ENCODE assay signal across 8 cellular contexts in the genomic region with DNA sequence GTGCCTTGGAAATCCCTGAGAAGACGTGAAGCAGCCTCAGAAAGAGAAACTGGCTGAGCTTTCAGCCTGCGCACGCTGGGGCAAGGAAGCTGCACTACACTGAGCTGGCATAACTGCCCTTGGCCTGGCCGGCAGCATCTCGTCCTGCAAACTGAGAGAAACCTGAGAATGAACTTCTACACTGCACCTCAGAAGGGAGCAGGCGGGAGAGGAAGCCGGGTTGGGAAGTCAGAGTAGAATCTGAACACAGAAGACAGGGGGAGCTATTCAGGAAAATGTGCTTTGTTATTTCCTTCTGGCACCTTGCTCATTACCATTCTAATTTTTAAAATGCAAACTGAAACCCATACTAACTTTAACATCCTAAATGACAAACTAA.
DNase-seq lines count a peak whose midpoint lies in the region; ATAC-seq, FAIRE-seq and TF ChIP-seq lines count a peak whose summit lies in the region.

No MANE protein-coding gene starts in this region.

- POLR2A ChIA-PET in K562 (lab: Yijun Ruan, JAX): interaction anchor here (0.6 to 1.0 kb wide), 3 partner anchors 11 to 660 kb away, joined by 3 to 4 read pairs (median 3); no protein-coding TSS in a partner anchor

- H3K4me3 Mint-ChIP-seq in stimulated activated naive CD8-positive, alpha-beta T cell treated with anti-CD3 and anti-CD28 coated beads, Interleukin-15, Interleukin-2, amounts not matched to agents 100 ng/mL and 50 ng/mL, for 24 hours: peak overlapping the region; percentile 2
- H3K4me3 Mint-ChIP-seq in stimulated activated naive CD8-positive, alpha-beta T cell treated with anti-CD3 and anti-CD28 coated beads, Interleukin-15, amount 100 ng/mL, for 72 hours: no peak overlapping the region

- H3K4me2 ChIP-seq in K562 (ENCODE audit: insufficient read depth, low read length): no peak overlapping the region

- TF ChIP-seq POLR2A in K562 (conservative IDR thresholded peaks at IDR 0.05): no peak

- no peak overlapping the region for H3K4me3 ChIP-seq in K562

- no peak for FAIRE-seq in K562 (lab: Jason Lieb, UNC)
- no peak for FAIRE-seq in GM19239 (lab: Jason Lieb, UNC)

- peaks cover 5 to 34% of the 10 kb centered on the region in 2 experiments; a peak in 3 of 5 replicates for H3K4me1 ChIP-seq in K562 (replicated peaks in 1 of 2; ENCODE audit: control insufficient read depth in 2 of 2, insufficient read depth in 2 of 2, low read length in 2 of 2)

- no peak overlapping the region for H2AFZ ChIP-seq in K562 (ENCODE audit: low read depth, low read length)

- no peak for DNase-seq in stimulated activated naive CD8-positive, alpha-beta T cell treated with anti-CD3 and anti-CD28 coated beads, Interleukin-15, amount 100 ng/mL, for 72 hours
- DNase-seq in K562 (ENCODE audit: extremely low read depth in 1 of 4, low spot score in 3 of 4) (no peak), left lobe of liver (ENCODE audit: low spot score) (no peak), MV-4-11 (lab: John Stamatoyannopoulos, UW) (no peak), GM19239 (ENCODE audit: insufficient read length, low spot score) (no peak)

- peaks cover 13% of the 10 kb centered on the region; the same call in 1 of the 2 replicates for H4K20me1 ChIP-seq in K562 (replicated peaks; ENCODE audit: control insufficient read depth, insufficient read depth, low read length)

- H3K27ac Mint-ChIP-seq in stimulated activated naive CD8-positive, alpha-beta T cell treated with anti-CD3 and anti-CD28 coated beads, Interleukin-15, Interleukin-2, amounts not matched to agents 100 ng/mL and 50 ng/mL, for 24 hours: peak overlapping the region; percentile 78
- H3K27ac Mint-ChIP-seq in stimulated activated naive CD8-positive, alpha-beta T cell treated with anti-CD3 and anti-CD28 coated beads, Interleukin-15, amount 100 ng/mL, for 72 hours: no peak overlapping the region

- no peak for TF ChIP-seq RAD21 in K562 (CRISPR knock-in tag; conservative IDR thresholded peaks at IDR 0.05 in 1 of 2, IDR thresholded peaks at IDR 0.05 in 1 of 2)

- H3K79me2 ChIP-seq in K562 (ENCODE audit: control insufficient read depth, insufficient read depth, low read length): peaks cover 99% of the 10 kb centered on the region

- no peak overlapping the region for H3K9ac ChIP-seq in K562 (ENCODE audit: insufficient read depth in 1 of 2, low read depth in 2 of 2, low read length in 2 of 2)

- ATAC-seq in stimulated activated naive CD8-positive, alpha-beta T cell treated with anti-CD3 and anti-CD28 coated beads, Interleukin-15, amount 100 ng/mL, for 72 hours: no peak
- ATAC-seq in K562 (peak; percentile 26), left lobe of liver (peak; percentile 47), GM19395 (IDR thresholded peaks at IDR 0.05; ENCODE audit: unreplicated experiment) (no peak), GM21515 (IDR thresholded peaks at IDR 0.05; ENCODE audit: unreplicated experiment) (no peak)

- BruUV-seq in K562 (replicated peaks; lab: Mats Ljungman, UMichigan): no TSS peak

- peak in 2 of 3 experiments; percentile 32 to 37; a peak in 2 of 6 replicates for TF ChIP-seq CTCF in K562 (IDR thresholded peaks at IDR 0.05 in 2 of 3, conservative IDR thresholded peaks at IDR 0.05 in 1 of 3; ENCODE audit: insufficient read depth in 2 of 3, low read depth in 1 of 3, low read length in 3 of 3)

- CTCF ChIA-PET in K562 (lab: Yijun Ruan, JAX; ENCODE audit: low intra/inter-chr PET ratio): no interaction called here

- H3K4me1 Mint-ChIP-seq in stimulated activated naive CD8-positive, alpha-beta T cell treated with anti-CD3 and anti-CD28 coated beads, Interleukin-15, Interleukin-2, amounts not matched to agents 100 ng/mL and 50 ng/mL, for 24 hours (ENCODE audit: low read depth): peaks cover 71% of the 10 kb centered on the region
- H3K4me1 Mint-ChIP-seq in stimulated activated naive CD8-positive, alpha-beta T cell treated with anti-CD3 and anti-CD28 coated beads, Interleukin-15, amount 100 ng/mL, for 72 hours: peaks cover 39% of the 10 kb centered on the region

- in situ Hi-C loops in K562 (cut with MboI): no loop called here

- H3K36me3 ChIP-seq in K562 (ENCODE audit: control insufficient read depth, insufficient read depth, low read length): peaks cover 87% of the 10 kb centered on the region

- H3K27me3 ChIP-seq in K562 (ENCODE audit: control insufficient read depth in 2 of 2, insufficient read depth in 2 of 2, low read length in 2 of 2): no peaks in the 10 kb centered on the region

- H3K9me3 ChIP-seq in K562 (replicated peaks; ENCODE audit: control insufficient read depth, insufficient read depth, low read depth, low read length): no peaks in the 10 kb centered on the region

- H3K9me1 ChIP-seq in K562 (ENCODE audit: control insufficient read depth, insufficient read depth, low read length): no peaks in the 10 kb centered on the region

- peaks cover 24% of the 10 kb centered on the region for H3K36me3 Mint-ChIP-seq in stimulated activated naive CD8-positive, alpha-beta T cell treated with anti-CD3 and anti-CD28 coated beads, Interleukin-15, Interleukin-2, amounts not matched to agents 100 ng/mL and 50 ng/mL, for 24 hours (ENCODE audit: low read depth)

- H3K9me3 Mint-ChIP-seq in stimulated activated naive CD8-positive, alpha-beta T cell treated with anti-CD3 and anti-CD28 coated beads, Interleukin-15, Interleukin-2, amounts not matched to agents 100 ng/mL and 50 ng/mL, for 24 hours: no peaks in the 10 kb centered on the region
- no peaks in the 10 kb centered on the region for H3K9me3 Mint-ChIP-seq in stimulated activated naive CD8-positive, alpha-beta T cell treated with anti-CD3 and anti-CD28 coated beads, Interleukin-15, amount 100 ng/mL, for 72 hours

- H3K27ac ChIP-seq in K562 (ENCODE audit: extremely low read depth, low read depth, low read length): no peak overlapping the region

- intact Hi-C loops in K562 (cut with micrococcal nuclease): no loop called here

- WGBS in K562 (ENCODE audit: insufficient coverage, low coverage, missing lambda C conversion rate): 94% methylated on average over 7 of the region's 7 CpGs

- H3K27me3 Mint-ChIP-seq in stimulated activated naive CD8-positive, alpha-beta T cell treated with anti-CD3 and anti-CD28 coated beads, Interleukin-15, Interleukin-2, amounts not matched to agents 100 ng/mL and 50 ng/mL, for 24 hours: no peaks in the 10 kb centered on the region
- no peaks in the 10 kb centered on the region for H3K27me3 Mint-ChIP-seq in stimulated activated naive CD8-positive, alpha-beta T cell treated with anti-CD3 and anti-CD28 coated beads, Interleukin-15, amount 100 ng/mL, for 72 hours

- TF ChIP-seq EP300 in K562 (IDR thresholded peaks at IDR 0.05; ENCODE audit: low read length): no peak

TF ChIP-seq in K562, 482 proteins besides CTCF, POLR2A, EP300 and RAD21 (continues in another document):
- TF ChIP-seq DMBX1 (CRISPR knock-in tag; IDR thresholded peaks at IDR 0.05; ENCODE audit: borderline replicate concordance): no peak
- TF ChIP-seq, protein P1, sequence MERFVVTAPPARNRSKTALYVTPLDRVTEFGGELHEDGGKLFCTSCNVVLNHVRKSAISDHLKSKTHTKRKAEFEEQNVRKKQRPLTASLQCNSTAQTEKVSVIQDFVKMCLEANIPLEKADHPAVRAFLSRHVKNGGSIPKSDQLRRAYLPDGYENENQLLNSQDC (CRISPR knock-in tag; IDR thresholded peaks at IDR 0.05): no peak
- TF ChIP-seq, protein P2, sequence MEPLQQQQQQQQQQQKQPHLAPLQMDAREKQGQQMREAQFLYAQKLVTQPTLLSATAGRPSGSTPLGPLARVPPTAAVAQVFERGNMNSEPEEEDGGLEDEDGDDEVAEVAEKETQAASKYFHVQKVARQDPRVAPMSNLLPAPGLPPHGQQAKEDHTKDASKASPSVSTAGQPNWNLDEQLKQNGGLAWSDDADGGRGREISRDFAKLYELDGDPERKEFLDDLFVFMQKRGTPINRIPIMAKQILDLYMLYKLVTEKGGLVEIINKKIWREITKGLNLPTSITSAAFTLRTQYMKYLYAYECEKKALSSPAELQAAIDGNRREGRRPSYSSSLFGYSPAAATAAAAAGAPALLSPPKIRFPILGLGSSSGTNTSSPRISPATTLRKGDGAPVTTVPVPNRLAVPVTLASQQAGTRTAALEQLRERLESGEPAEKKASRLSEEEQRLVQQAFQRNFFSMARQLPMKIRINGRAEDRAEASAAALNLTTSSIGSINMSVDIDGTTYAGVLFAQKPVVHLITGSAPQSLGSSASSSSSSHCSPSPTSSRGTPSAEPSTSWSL (CRISPR knock-in tag; IDR thresholded peaks at IDR 0.05; ENCODE audit: borderline replicate concordance): no peak
- no peak for TF ChIP-seq PHF21A (IDR thresholded peaks at IDR 0.05; ENCODE audit: borderline replicate concordance, low read depth)
- no peak for TF ChIP-seq NCOA6 (IDR thresholded peaks at IDR 0.05)
- TF ChIP-seq, protein P3, sequence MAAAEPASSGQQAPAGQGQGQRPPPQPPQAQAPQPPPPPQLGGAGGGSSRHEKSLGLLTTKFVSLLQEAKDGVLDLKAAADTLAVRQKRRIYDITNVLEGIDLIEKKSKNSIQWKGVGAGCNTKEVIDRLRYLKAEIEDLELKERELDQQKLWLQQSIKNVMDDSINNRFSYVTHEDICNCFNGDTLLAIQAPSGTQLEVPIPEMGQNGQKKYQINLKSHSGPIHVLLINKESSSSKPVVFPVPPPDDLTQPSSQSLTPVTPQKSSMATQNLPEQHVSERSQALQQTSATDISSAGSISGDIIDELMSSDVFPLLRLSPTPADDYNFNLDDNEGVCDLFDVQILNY (CRISPR knock-in tag; IDR thresholded peaks at IDR 0.05): no peak
- TF ChIP-seq, protein P4, sequence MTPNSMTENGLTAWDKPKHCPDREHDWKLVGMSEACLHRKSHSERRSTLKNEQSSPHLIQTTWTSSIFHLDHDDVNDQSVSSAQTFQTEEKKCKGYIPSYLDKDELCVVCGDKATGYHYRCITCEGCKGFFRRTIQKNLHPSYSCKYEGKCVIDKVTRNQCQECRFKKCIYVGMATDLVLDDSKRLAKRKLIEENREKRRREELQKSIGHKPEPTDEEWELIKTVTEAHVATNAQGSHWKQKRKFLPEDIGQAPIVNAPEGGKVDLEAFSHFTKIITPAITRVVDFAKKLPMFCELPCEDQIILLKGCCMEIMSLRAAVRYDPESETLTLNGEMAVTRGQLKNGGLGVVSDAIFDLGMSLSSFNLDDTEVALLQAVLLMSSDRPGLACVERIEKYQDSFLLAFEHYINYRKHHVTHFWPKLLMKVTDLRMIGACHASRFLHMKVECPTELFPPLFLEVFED (CRISPR knock-in tag; conservative IDR thresholded peaks at IDR 0.05): no peak
- no peak for TF ChIP-seq CBFA2T2 (conservative IDR thresholded peaks at IDR 0.05)
- no peak for TF ChIP-seq ESRRB (CRISPR knock-in tag; IDR thresholded peaks at IDR 0.05; ENCODE audit: borderline replicate concordance)

Comparison
In these comparisons a context has a peak if more than half of its experiments do, and no peak if none do; other contexts are left out.
1. ATAC-seq: peak in K562 (single experiment) and left lobe of liver (single experiment); none in stimulated activated naive CD8-positive, alpha-beta T cell treated with anti-CD3 and anti-CD28 coated beads, Interleukin-15, amount 100 ng/mL, for 72 hours (single experiment), GM19395 (single experiment) and GM21515 (single experiment).